In genomic region chr9:81664638-81665513, GRCh38 we compare ENCODE assay signal across 1 cellular context.
TF ChIP-seq lines count a peak whose summit lies in the region.

No MANE protein-coding gene starts in this region.

TF ChIP-seq in HepG2, 621 proteins besides CTCF, POLR2A, EP300 and RAD21 (continued from another document):
- TF ChIP-seq, protein P1, sequence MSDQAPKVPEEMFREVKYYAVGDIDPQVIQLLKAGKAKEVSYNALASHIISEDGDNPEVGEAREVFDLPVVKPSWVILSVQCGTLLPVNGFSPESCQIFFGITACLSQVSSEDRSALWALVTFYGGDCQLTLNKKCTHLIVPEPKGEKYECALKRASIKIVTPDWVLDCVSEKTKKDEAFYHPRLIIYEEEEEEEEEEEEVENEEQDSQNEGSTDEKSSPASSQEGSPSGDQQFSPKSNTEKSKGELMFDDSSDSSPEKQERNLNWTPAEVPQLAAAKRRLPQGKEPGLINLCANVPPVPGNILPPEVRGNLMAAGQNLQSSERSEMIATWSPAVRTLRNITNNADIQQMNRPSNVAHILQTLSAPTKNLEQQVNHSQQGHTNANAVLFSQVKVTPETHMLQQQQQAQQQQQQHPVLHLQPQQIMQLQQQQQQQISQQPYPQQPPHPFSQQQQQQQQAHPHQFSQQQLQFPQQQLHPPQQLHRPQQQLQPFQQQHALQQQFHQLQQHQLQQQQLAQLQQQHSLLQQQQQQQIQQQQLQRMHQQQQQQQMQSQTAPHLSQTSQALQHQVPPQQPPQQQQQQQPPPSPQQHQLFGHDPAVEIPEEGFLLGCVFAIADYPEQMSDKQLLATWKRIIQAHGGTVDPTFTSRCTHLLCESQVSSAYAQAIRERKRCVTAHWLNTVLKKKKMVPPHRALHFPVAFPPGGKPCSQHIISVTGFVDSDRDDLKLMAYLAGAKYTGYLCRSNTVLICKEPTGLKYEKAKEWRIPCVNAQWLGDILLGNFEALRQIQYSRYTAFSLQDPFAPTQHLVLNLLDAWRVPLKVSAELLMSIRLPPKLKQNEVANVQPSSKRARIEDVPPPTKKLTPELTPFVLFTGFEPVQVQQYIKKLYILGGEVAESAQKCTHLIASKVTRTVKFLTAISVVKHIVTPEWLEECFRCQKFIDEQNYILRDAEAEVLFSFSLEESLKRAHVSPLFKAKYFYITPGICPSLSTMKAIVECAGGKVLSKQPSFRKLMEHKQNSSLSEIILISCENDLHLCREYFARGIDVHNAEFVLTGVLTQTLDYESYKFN (CRISPR knock-in tag; conservative IDR thresholded peaks at IDR 0.05): no peak
- TF ChIP-seq, protein P2, sequence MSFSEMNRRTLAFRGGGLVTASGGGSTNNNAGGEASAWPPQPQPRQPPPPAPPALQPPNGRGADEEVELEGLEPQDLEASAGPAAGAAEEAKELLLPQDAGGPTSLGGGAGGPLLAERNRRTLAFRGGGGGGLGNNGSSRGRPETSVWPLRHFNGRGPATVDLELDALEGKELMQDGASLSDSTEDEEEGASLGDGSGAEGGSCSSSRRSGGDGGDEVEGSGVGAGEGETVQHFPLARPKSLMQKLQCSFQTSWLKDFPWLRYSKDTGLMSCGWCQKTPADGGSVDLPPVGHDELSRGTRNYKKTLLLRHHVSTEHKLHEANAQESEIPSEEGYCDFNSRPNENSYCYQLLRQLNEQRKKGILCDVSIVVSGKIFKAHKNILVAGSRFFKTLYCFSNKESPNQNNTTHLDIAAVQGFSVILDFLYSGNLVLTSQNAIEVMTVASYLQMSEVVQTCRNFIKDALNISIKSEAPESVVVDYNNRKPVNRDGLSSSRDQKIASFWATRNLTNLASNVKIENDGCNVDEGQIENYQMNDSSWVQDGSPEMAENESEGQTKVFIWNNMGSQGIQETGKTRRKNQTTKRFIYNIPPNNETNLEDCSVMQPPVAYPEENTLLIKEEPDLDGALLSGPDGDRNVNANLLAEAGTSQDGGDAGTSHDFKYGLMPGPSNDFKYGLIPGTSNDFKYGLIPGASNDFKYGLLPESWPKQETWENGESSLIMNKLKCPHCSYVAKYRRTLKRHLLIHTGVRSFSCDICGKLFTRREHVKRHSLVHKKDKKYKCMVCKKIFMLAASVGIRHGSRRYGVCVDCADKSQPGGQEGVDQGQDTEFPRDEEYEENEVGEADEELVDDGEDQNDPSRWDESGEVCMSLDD (CRISPR knock-in tag; IDR thresholded peaks at IDR 0.05; ENCODE audit: borderline replicate concordance): no peak
- TF ChIP-seq HOXA5 (CRISPR knock-in tag; IDR thresholded peaks at IDR 0.05): no peak
- no peak for TF ChIP-seq TRIM22 (IDR thresholded peaks at IDR 0.05)
- TF ChIP-seq KLF9 (CRISPR knock-in tag; IDR thresholded peaks at IDR 0.05; ENCODE audit: low read depth): no peak
- no peak for TF ChIP-seq KDM1A (CRISPR knock-in tag; IDR thresholded peaks at IDR 0.05)
- TF ChIP-seq, protein P3, sequence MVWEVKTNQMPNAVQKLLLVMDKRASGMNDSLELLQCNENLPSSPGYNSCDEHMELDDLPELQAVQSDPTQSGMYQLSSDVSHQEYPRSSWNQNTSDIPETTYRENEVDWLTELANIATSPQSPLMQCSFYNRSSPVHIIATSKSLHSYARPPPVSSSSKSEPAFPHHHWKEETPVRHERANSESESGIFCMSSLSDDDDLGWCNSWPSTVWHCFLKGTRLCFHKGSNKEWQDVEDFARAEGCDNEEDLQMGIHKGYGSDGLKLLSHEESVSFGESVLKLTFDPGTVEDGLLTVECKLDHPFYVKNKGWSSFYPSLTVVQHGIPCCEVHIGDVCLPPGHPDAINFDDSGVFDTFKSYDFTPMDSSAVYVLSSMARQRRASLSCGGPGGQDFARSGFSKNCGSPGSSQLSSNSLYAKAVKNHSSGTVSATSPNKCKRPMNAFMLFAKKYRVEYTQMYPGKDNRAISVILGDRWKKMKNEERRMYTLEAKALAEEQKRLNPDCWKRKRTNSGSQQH (CRISPR knock-in tag; IDR thresholded peaks at IDR 0.05; ENCODE audit: low read depth): no peak
- TF ChIP-seq SIN3B (IDR thresholded peaks at IDR 0.05; ENCODE audit: low read length): no peak
- no peak for TF ChIP-seq IRF1 (CRISPR knock-in tag; IDR thresholded peaks at IDR 0.05; ENCODE audit: low read depth)
- TF ChIP-seq, protein P4, sequence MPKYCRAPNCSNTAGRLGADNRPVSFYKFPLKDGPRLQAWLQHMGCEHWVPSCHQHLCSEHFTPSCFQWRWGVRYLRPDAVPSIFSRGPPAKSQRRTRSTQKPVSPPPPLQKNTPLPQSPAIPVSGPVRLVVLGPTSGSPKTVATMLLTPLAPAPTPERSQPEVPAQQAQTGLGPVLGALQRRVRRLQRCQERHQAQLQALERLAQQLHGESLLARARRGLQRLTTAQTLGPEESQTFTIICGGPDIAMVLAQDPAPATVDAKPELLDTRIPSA (CRISPR knock-in tag; IDR thresholded peaks at IDR 0.05; ENCODE audit: borderline replicate concordance): no peak
- no peak for TF ChIP-seq RXRB (CRISPR knock-in tag; IDR thresholded peaks at IDR 0.05; ENCODE audit: borderline replicate concordance)
- no peak for TF ChIP-seq ZNF251 (CRISPR knock-in tag; IDR thresholded peaks at IDR 0.05)
TF ChIP-seq in HepG2: peak in this region for 0.
